ENCODE assay signal across 19 cellular contexts in the genomic region with DNA sequence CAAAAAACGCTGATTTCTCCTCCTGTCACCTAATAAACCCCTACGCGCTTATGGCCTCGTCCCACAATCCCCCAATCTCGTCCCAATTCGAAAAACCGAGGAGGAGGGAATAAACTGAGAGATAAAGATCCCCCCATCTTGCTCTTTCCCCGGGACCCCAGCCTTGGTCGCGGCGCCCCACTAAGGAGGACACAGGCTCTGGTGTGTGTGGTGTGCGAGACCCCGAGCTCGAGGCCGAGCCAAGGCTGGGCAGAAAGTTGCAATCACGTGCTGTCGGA. TPM values are rescaled to one million over a fixed set of nuclear protein-coding genes. Genes with fewer than 3 reads are reported as not detected.
DNase-seq lines count a peak whose midpoint lies in the region; ATAC-seq and TF ChIP-seq lines count a peak whose summit lies in the region.
"Had no signal": no experiment of that assay in that cellular context is flagged by ENCODE, and none has a peak within 500 bp of the region (broad histone marks: within the 10 kb centered on the region; RNA-seq: fewer than 3 reads in every experiment).

No MANE protein-coding gene starts in this region.

- H3K9me3 Mint-ChIP-seq in MCF 10A (ENCODE audit: unreplicated experiment) = no peaks in the 10 kb centered on the region
- peaks cover 2% of the 10 kb centered on the region for H3K9me3 Mint-ChIP-seq in memory B cell
- H3K9me3 Mint-ChIP-seq in endothelial cell (ENCODE audit: unreplicated experiment) = no peaks in the 10 kb centered on the region
- H3K9me3 Mint-ChIP-seq: stimulated activated naive CD8-positive, alpha-beta T cell treated with anti-CD3 and anti-CD28 coated beads, Interleukin-15, Interleukin-2, amounts not matched to agents 100 ng/mL and 50 ng/mL, for 24 hours had no signal

- no peak for DNase-seq in breast epithelium (ENCODE audit: low spot score in 2 of 2)
- no peak for DNase-seq in MCF 10A (ENCODE audit: unreplicated experiment)
- DNase-seq in astrocyte of the hippocampus (ENCODE audit: low read depth, low spot score) = peak; percentile 10
- no peak for DNase-seq in memory B cell (ENCODE audit: low spot score in 2 of 2)
- DNase-seq in endothelial cell (ENCODE audit: low spot score) = no peak
- DNase-seq in NCI-H187 treated with DMSO at 0.1 percent for 48 hours (lab: John Stamatoyannopoulos, UW) = no peak
- DNase-seq in NCI-H82 (lab: John Stamatoyannopoulos, UW) = no peak
- DNase-seq in hepatic stellate cell (ENCODE audit: low spot score) = no peak
- DNase-seq: activated CD4-positive, CD25-positive, alpha-beta regulatory T cell; activated CD8-positive, alpha-beta memory T cell treated with anti-CD3 and anti-CD28 coated beads, Interleukin-2, amount 50 U/mL, for 4 hours; activated naive CD4-positive, alpha-beta T cell treated with Interleukin-2 at 50 U/mL for 16 hours; COR-L47; KBM-7; naive thymus-derived CD4-positive, alpha-beta T cell; NCI-H1092; uterus had no signal

- CTCF ChIA-PET in MCF 10A (lab: Yijun Ruan, JAX) = interaction anchor here (0.7 kb wide), 1 partner anchor 46 kb away, joined by 3 read pairs; no protein-coding TSS in a partner anchor

- H3K4me3 Mint-ChIP-seq in MCF 10A (ENCODE audit: unreplicated experiment) (no peak overlapping the region), memory B cell (no peak overlapping the region), endothelial cell (ENCODE audit: unreplicated experiment) (no peak overlapping the region)
- H3K4me3 Mint-ChIP-seq: stimulated activated naive CD8-positive, alpha-beta T cell treated with anti-CD3 and anti-CD28 coated beads, Interleukin-15, Interleukin-2, amounts not matched to agents 100 ng/mL and 50 ng/mL, for 24 hours had no signal

- H3K4me1 ChIP-seq in breast epithelium = peaks cover 11 to 36% of the 10 kb centered on the region in 2 donors

- H3K4me3 ChIP-seq in breast epithelium = peak overlapping the region in 2 of 3 donors; percentile 32 to 52
- H3K4me3 ChIP-seq: uterus had no signal

- H3K27ac ChIP-seq in breast epithelium = no peak overlapping the region
- H3K27ac ChIP-seq: uterus had no signal

- no peak for TF ChIP-seq CTCF in breast epithelium (IDR thresholded peaks at IDR 0.05)
- no peak for TF ChIP-seq CTCF in MCF 10A (IDR thresholded peaks at IDR 0.05; ENCODE audit: unreplicated experiment)
- TF ChIP-seq CTCF in endothelial cell (IDR thresholded peaks at IDR 0.05; ENCODE audit: unreplicated experiment) = no peak

- peaks cover 71% of the 10 kb centered on the region for H3K27me3 Mint-ChIP-seq in MCF 10A (ENCODE audit: insufficient read depth, unreplicated experiment)
- H3K27me3 Mint-ChIP-seq in memory B cell = peaks cover 43% of the 10 kb centered on the region
- peaks cover 57% of the 10 kb centered on the region for H3K27me3 Mint-ChIP-seq in endothelial cell (ENCODE audit: unreplicated experiment)

- H3K36me3 ChIP-seq in breast epithelium = no peaks in the 10 kb centered on the region
- H3K36me3 ChIP-seq: uterus had no signal

- BruUV-seq in MCF 10A (replicated peaks; lab: Mats Ljungman, UMichigan) = no TSS peak

- H3K36me3 Mint-ChIP-seq in MCF 10A (ENCODE audit: insufficient read depth, unreplicated experiment) (no peaks in the 10 kb centered on the region), memory B cell (no peaks in the 10 kb centered on the region), endothelial cell (ENCODE audit: low read depth, unreplicated experiment) (no peaks in the 10 kb centered on the region)
- H3K36me3 Mint-ChIP-seq: naive thymus-derived CD4-positive, alpha-beta T cell had no signal

- no peak for TF ChIP-seq POLR2A in breast epithelium (IDR thresholded peaks at IDR 0.05)

- H3K27ac Mint-ChIP-seq in MCF 10A (ENCODE audit: low read depth, unreplicated experiment) = no peak overlapping the region
- peak overlapping the region; percentile 86 for H3K27ac Mint-ChIP-seq in memory B cell
- no peak overlapping the region for H3K27ac Mint-ChIP-seq in endothelial cell (ENCODE audit: unreplicated experiment)

- POLR2A ChIA-PET in MCF 10A (lab: Yijun Ruan, JAX) = interaction anchor here (0.6 kb wide), 1 partner anchor 260 kb away, joined by 3 read pairs; no protein-coding TSS in a partner anchor

- no peak for ATAC-seq in memory B cell (ENCODE audit: low read depth)
- ATAC-seq: naive thymus-derived CD4-positive, alpha-beta T cell had no signal

- intact Hi-C loops in breast epithelium (cut with DNase I; ENCODE audit: low total_unique reads) = no loop called here
- intact Hi-C loops in MCF 10A (cut with micrococcal nuclease) = no loop called here

- H3K27me3 ChIP-seq in breast epithelium = peaks cover 13 to 100% of the 10 kb centered on the region in 2 donors

- no peaks in the 10 kb centered on the region for H3K9me3 ChIP-seq in breast epithelium
- H3K9me3 ChIP-seq: uterus had no signal

- H3K4me1 Mint-ChIP-seq in MCF 10A (ENCODE audit: insufficient read depth, unreplicated experiment) = no peaks in the 10 kb centered on the region
- peaks cover 21% of the 10 kb centered on the region for H3K4me1 Mint-ChIP-seq in memory B cell
- H3K4me1 Mint-ChIP-seq in endothelial cell (ENCODE audit: unreplicated experiment) = peaks cover 27% of the 10 kb centered on the region

RNA-seq across cellular contexts. Expression of a gene that starts 1.3 kb away (rescaled TPM):
- total RNA-seq in breast epithelium (under 1 TPM in 1 of 3 donors, not detected in 2; 0.33 TPM), MCF 10A (2022) (not detected in 2 replicates), endothelial cell (ENCODE audit: unreplicated experiment) (not detected)
- total RNA-seq: bronchial epithelial cell; lower leg skin; naive thymus-derived CD4-positive, alpha-beta T cell; uterus had no signal
